ENCODE assay signal across 19 cellular contexts in genomic region chr18:37559194-37559593, GRCh38. TPM values are rescaled to one million over a fixed set of nuclear protein-coding genes. Genes with fewer than 3 reads are reported as not detected.
"Had no signal": no experiment of that assay in that cellular context is flagged by ENCODE, and none has a peak within 500 bp of the region (broad histone marks: within the 10 kb centered on the region; RNA-seq: fewer than 3 reads in every experiment).

No MANE protein-coding gene starts in this region.

- H3K36me3 Mint-ChIP-seq: activated naive CD4-positive, alpha-beta T cell treated with anti-CD3 and anti-CD28 coated beads, Interleukin-2, amount 10 ng/mL, durations not matched to agents 7 days and 5 days; type B pancreatic cell had no signal

- H3K4me1 Mint-ChIP-seq: activated naive CD4-positive, alpha-beta T cell treated with anti-CD3 and anti-CD28 coated beads, Interleukin-2, amount 10 ng/mL, durations not matched to agents 7 days and 5 days; central memory CD8-positive, alpha-beta T cell; naive thymus-derived CD8-positive, alpha-beta T cell had no signal

- H3K4me1 ChIP-seq: lower lobe of right lung, parathyroid adenoma, stomach had no signal

- H3K4me3 Mint-ChIP-seq: activated naive CD4-positive, alpha-beta T cell treated with anti-CD3 and anti-CD28 coated beads, Interleukin-2, amount 10 ng/mL, durations not matched to agents 7 days and 5 days; activated T-cell treated with anti-CD3 and anti-CD28 coated beads, Interleukin-2, amount 50 U/mL, for 4 hours; central memory CD8-positive, alpha-beta T cell; type B pancreatic cell had no signal

- H3K4me2 ChIP-seq: smooth muscle cell had no signal

- H3K27ac Mint-ChIP-seq: activated naive CD4-positive, alpha-beta T cell treated with anti-CD3 and anti-CD28 coated beads, Interleukin-2, amount 10 ng/mL, durations not matched to agents 7 days and 5 days; naive thymus-derived CD8-positive, alpha-beta T cell; type B pancreatic cell had no signal

- H3K4me3 ChIP-seq: coronary artery, lower lobe of right lung, smooth muscle cell, stomach had no signal

- H3K9me3 Mint-ChIP-seq: activated naive CD4-positive, alpha-beta T cell treated with anti-CD3 and anti-CD28 coated beads, Interleukin-2, amount 10 ng/mL, durations not matched to agents 7 days and 5 days; activated T-cell treated with anti-CD3 and anti-CD28 coated beads, Interleukin-2, amount 50 U/mL, for 4 hours; type B pancreatic cell had no signal

- H3K9ac ChIP-seq: parathyroid adenoma had no signal

- H3K36me3 ChIP-seq: lower lobe of right lung, stomach had no signal

- DNase-seq: activated CD4-positive, alpha-beta T cell treated with anti-CD3 and anti-CD28 coated beads, Interleukin-2, amount 50 U/mL, for 1 hour; activated CD8-positive, alpha-beta memory T cell treated with anti-CD3 and anti-CD28 coated beads, Interleukin-2, amount 50 U/mL, for 4 hours; activated effector memory CD4-positive, alpha-beta T cell treated with Interleukin-2 at 50 U/mL for 16 hours; activated naive CD4-positive, alpha-beta T cell treated with anti-CD3 and anti-CD28 coated beads, Interleukin-2, amount 10 ng/mL, durations not matched to agents 7 days and 5 days; activated T-cell treated with anti-CD3 and anti-CD28 coated beads, Interleukin-2, amount 50 U/mL, for 4 hours; aorta; foreskin melanocyte; head of caudate nucleus; lower lobe of right lung; naive thymus-derived CD8-positive, alpha-beta T cell; stimulated activated CD4-positive, alpha-beta T cell treated with anti-CD3 and anti-CD28 coated beads, Interleukin-4, amount 100 ng/mL, for 1 hour; stomach; T1000 had no signal

- H3K27ac ChIP-seq: coronary artery, lower lobe of right lung, parathyroid adenoma, stomach had no signal

- H3K9me3 ChIP-seq: lower lobe of right lung, stomach had no signal

- ATAC-seq: activated T-cell treated with anti-CD3 and anti-CD28 coated beads, Interleukin-2, amount 50 U/mL, for 4 hours; lower lobe of right lung; naive thymus-derived CD8-positive, alpha-beta T cell; sciatic nerve had no signal

RNA-seq across cellular contexts. Expression of gene CELF4, which starts 6.4 kb away (rescaled TPM):
- total RNA-seq: activated T-cell treated with anti-CD3 and anti-CD28 coated beads, Interleukin-2, amount 50 U/mL, for 4 hours; aorta; naive thymus-derived CD8-positive, alpha-beta T cell had no signal
